In genomic region chr16:73771196-73771595, GRCh38 we compare ENCODE assay signal across 16 cellular contexts.
"Had no signal": no experiment of that assay in that cellular context is flagged by ENCODE, and none has a peak within 500 bp of the region (broad histone marks: within the 10 kb centered on the region; RNA-seq: fewer than 3 reads in every experiment).

No MANE protein-coding gene starts in this region.

- H3K36me3 Mint-ChIP-seq: brain had no signal

- H3K36me3 ChIP-seq: prostate gland, suprapubic skin, upper lobe of left lung had no signal

- H3K4me1 Mint-ChIP-seq: activated B cell treated with CpG ODN at 0.5 μM for 24 hours had no signal

- H3K4me3 ChIP-seq: prostate gland, suprapubic skin, upper lobe of left lung had no signal

- H3K27me3 ChIP-seq: suprapubic skin, upper lobe of left lung had no signal

- H3K27ac Mint-ChIP-seq: activated B cell treated with CpG ODN at 0.5 μM for 24 hours; activated CD8-positive, alpha-beta T cell treated with anti-CD3 and anti-CD28 coated beads for 36 hours; brain; T-helper 2 cell treated with Interferon-gamma antibody and Interleukin-4, amounts not matched to agents 5 μg/mL and 100 μg/mL, for 36 hours had no signal

- H3K27ac ChIP-seq: prostate gland, suprapubic skin, upper lobe of left lung had no signal

- ATAC-seq: activated CD8-positive, alpha-beta T cell treated with anti-CD3 and anti-CD28 coated beads for 36 hours; activated T-cell treated with anti-CD3 and anti-CD28 coated beads, Interleukin-2, amount 50 U/mL, for 4 hours; right cardiac atrium; stimulated activated naive CD8-positive, alpha-beta T cell treated with anti-CD3 and anti-CD28 coated beads, Interleukin-15, Interleukin-2, amounts not matched to agents 100 U/mL and 50 U/mL, for 24 hours had no signal

- H3K27me3 Mint-ChIP-seq: activated B cell treated with CpG ODN at 0.5 μM for 24 hours; activated CD8-positive, alpha-beta T cell treated with anti-CD3 and anti-CD28 coated beads for 36 hours had no signal

- H3K4me1 ChIP-seq: prostate gland, suprapubic skin, upper lobe of left lung had no signal

- DNase-seq: activated B cell treated with CpG ODN at 0.5 μM for 24 hours; activated CD4-positive, alpha-beta T cell treated with anti-CD3 and anti-CD28 coated beads for 48 hours; activated CD8-positive, alpha-beta T cell treated with anti-CD3 and anti-CD28 coated beads for 36 hours; activated effector memory CD4-positive, alpha-beta T cell treated with Interleukin-2 at 50 U/mL for 16 hours; activated naive CD4-positive, alpha-beta T cell treated with anti-CD3 and anti-CD28 coated beads, Interleukin-2, amount 50 U/mL, for 16 hours; activated T-cell treated with anti-CD3 and anti-CD28 coated beads, Interleukin-2, amount 50 U/mL, for 4 hours; effector memory CD4-positive, alpha-beta T cell; head of caudate nucleus; right cardiac atrium; stimulated activated naive CD8-positive, alpha-beta T cell treated with anti-CD3 and anti-CD28 coated beads, Interleukin-15, Interleukin-2, amounts not matched to agents 100 U/mL and 50 U/mL, for 24 hours; upper lobe of left lung had no signal

- FAIRE-seq: frontal cortex had no signal

- H3K9me3 Mint-ChIP-seq: activated B cell treated with CpG ODN at 0.5 μM for 24 hours; activated CD8-positive, alpha-beta T cell treated with anti-CD3 and anti-CD28 coated beads for 36 hours; activated T-cell treated with anti-CD3 and anti-CD28 coated beads, Interleukin-2, amount 50 U/mL, for 4 hours; brain; T-helper 2 cell treated with Interferon-gamma antibody and Interleukin-4, amounts not matched to agents 5 μg/mL and 100 μg/mL, for 36 hours had no signal

- H3K4me3 Mint-ChIP-seq: activated B cell treated with CpG ODN at 0.5 μM for 24 hours; activated CD8-positive, alpha-beta T cell treated with anti-CD3 and anti-CD28 coated beads for 36 hours; activated T-cell treated with anti-CD3 and anti-CD28 coated beads, Interleukin-2, amount 50 U/mL, for 4 hours; brain; T-helper 2 cell treated with Interferon-gamma antibody and Interleukin-4, amounts not matched to agents 5 μg/mL and 100 μg/mL, for 36 hours had no signal

- H3K9me3 ChIP-seq: prostate gland, suprapubic skin, upper lobe of left lung had no signal
